Comparison of ENCODE assay signal across 14 cellular contexts in the genomic region with DNA sequence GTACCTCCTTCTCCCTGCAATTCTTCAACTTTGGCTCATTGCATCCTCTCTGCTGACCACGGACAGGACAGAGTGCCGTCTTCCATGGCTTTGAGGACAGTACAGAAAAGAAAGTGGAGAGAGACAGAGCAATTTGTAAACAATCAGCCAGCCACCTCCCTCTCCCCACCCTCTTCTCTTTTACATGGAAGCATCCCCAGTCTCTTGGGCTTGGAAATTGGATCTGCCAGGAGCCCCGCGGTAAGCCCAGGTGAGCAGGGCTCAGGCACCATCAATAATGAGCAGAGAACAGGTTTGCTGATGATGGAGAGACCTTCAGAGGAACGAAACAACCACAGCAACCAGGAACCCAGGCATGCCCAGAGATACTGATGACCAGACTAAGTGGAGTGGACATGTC.
DNase-seq lines count a peak whose midpoint lies in the region; TF ChIP-seq lines count a peak whose summit lies in the region.
"Had no signal": no experiment of that assay in that cellular context is flagged by ENCODE, and none has a peak within 500 bp of the region (broad histone marks: within the 10 kb centered on the region; RNA-seq: fewer than 3 reads in every experiment).

No MANE protein-coding gene starts in this region.

- H3K9ac ChIP-seq in neural progenitor cell, result no peak overlapping the region

- H3K4me3 ChIP-seq in neural progenitor cell (no peak overlapping the region), foreskin fibroblast (ENCODE audit: low read depth in 1 of 2, low read length in 2 of 2) (no peak overlapping the region)
- H3K4me3 ChIP-seq: A549 had no signal

- no peaks in the 10 kb centered on the region for H3K79me2 ChIP-seq in neural progenitor cell (ENCODE audit: low read depth)

- peaks cover 5% of the 10 kb centered on the region for H3K27me3 Mint-ChIP-seq in neural progenitor cell (ENCODE audit: insufficient read depth, low read depth)
- H3K27me3 Mint-ChIP-seq: CD4-positive, alpha-beta T cell had no signal

- H3K4me1 ChIP-seq in neural progenitor cell, result peaks cover 8% of the 10 kb centered on the region
- H3K4me1 ChIP-seq: A549, Caco-2 had no signal

- no peaks in the 10 kb centered on the region for H3K27me3 ChIP-seq in neural progenitor cell

- H4K20me1 ChIP-seq in neural progenitor cell (ENCODE audit: low read depth), result no peaks in the 10 kb centered on the region

- no peaks in the 10 kb centered on the region for H3K9me3 ChIP-seq in neural progenitor cell (ENCODE audit: low read depth)

- H3K4me2 ChIP-seq in neural progenitor cell, result no peak overlapping the region
- H3K4me2 ChIP-seq: A549 had no signal

- H3K9me3 Mint-ChIP-seq in neural progenitor cell, result peaks cover 2% of the 10 kb centered on the region
- H3K9me3 Mint-ChIP-seq: CD4-positive, alpha-beta T cell had no signal

- H3K27ac ChIP-seq in neural progenitor cell, result no peak overlapping the region
- H3K27ac ChIP-seq: 22Rv1, A549, C4-2B had no signal

- no peaks in the 10 kb centered on the region for H3F3A ChIP-seq in neural progenitor cell (ENCODE audit: low read depth)

- no peak overlapping the region for H2AFZ ChIP-seq in neural progenitor cell (replicated peaks)

- H3K4me3 Mint-ChIP-seq in neural progenitor cell, result no peak overlapping the region
- H3K4me3 Mint-ChIP-seq: CD4-positive, alpha-beta T cell; HFFc6 had no signal

- peak overlapping the region; percentile 58 for H3K27ac Mint-ChIP-seq in neural progenitor cell
- H3K27ac Mint-ChIP-seq: CD4-positive, alpha-beta T cell; HFFc6 had no signal

- TF ChIP-seq CTCF in neural progenitor cell (IDR thresholded peaks at IDR 0.05) (no peak), foreskin fibroblast (IDR thresholded peaks at IDR 0.05; ENCODE audit: low read depth, low read length) (no peak)

- peaks cover 3% of the 10 kb centered on the region for H3K4me1 Mint-ChIP-seq in neural progenitor cell

- no peaks in the 10 kb centered on the region for H3K36me3 ChIP-seq in neural progenitor cell

- no peaks in the 10 kb centered on the region for H3K36me3 Mint-ChIP-seq in neural progenitor cell

- DNase-seq in NCI-H510A treated with DMSO at 0.1 percent for 48 hours (lab: John Stamatoyannopoulos, UW), result peak; percentile 29
- DNase-seq in NCI-H510A (lab: John Stamatoyannopoulos, UW), result no peak
- peak; percentile 60 for DNase-seq in NCI-H2171 treated with DMSO at 0.1 percent for 48 hours (lab: John Stamatoyannopoulos, UW)
- no peak for DNase-seq in neural progenitor cell (ENCODE audit: low spot score)
- DNase-seq in foreskin fibroblast, result no peak
- no peak for DNase-seq in epidermal melanocyte (ENCODE audit: insufficient read length, low spot score)
- DNase-seq in activated T-cell treated with anti-CD3 and anti-CD28 coated beads, Interleukin-2, amount 50 U/mL, for 48 hours, result no peak
- DNase-seq: AML-193; Caco-2; CD4-positive, alpha-beta T cell; HFFc6 had no signal

Comparison
In these comparisons a context has a peak if more than half of its experiments do, and no peak if none do; other contexts are left out.
1. DNase-seq: peak in NCI-H510A treated with DMSO at 0.1 percent for 48 hours (single experiment) and NCI-H2171 treated with DMSO at 0.1 percent for 48 hours (single experiment); none in NCI-H510A (single experiment), neural progenitor cell (single experiment), foreskin fibroblast (0 of 2), epidermal melanocyte (single experiment) and activated T-cell treated with anti-CD3 and anti-CD28 coated beads, Interleukin-2, amount 50 U/mL, for 48 hours (0 of 2).